ENCODE assay signal across 11 cellular contexts in the genomic region with DNA sequence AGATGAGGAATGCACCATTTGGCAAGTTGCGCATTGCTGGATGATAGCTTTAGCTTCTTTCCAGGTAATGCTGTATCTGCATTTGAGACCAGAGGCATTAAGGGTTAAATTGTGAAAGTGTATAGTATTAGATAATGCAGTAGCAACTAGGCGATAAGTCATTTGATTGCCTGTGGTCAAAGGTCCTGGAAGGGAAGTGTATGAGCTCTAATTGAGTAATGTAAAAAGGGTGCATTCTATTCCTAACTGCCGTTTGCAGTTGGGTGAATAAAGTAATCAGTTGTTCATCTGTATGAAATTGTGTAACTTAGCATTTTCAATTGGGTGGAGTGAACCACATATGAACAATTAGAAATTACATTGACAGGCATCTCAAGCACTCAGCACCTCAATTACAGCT.
"Had no signal": no experiment of that assay in that cellular context is flagged by ENCODE, and none has a peak within 500 bp of the region (broad histone marks: within the 10 kb centered on the region; RNA-seq: fewer than 3 reads in every experiment).

No MANE protein-coding gene starts in this region.

- H3K4me3 ChIP-seq: left ventricle myocardium inferior had no signal

- H3K36me3 Mint-ChIP-seq: natural killer cell treated with Interleukin-12 subunit alpha and Interleukin-12 subunit beta and Interleukin-15 and Interleukin-18, amount 100 ng/mL, for 72 hours; stimulated activated memory B cell treated with anti-CD40 and anti-IgM and Interleukin-4, amounts not matched to agents 10 μg/mL and 1 μg/mL and 100 μg/mL, for 72 hours had no signal

- DNase-seq: activated CD4-positive, CD25-positive, alpha-beta regulatory T cell treated with anti-CD3 and anti-CD28 coated beads, Interleukin-2, amount 50 U/mL, for 72 hours; anterior cingulate cortex; cerebellar nuclear complex; effector memory CD8-positive, alpha-beta T cell; left ventricle myocardium inferior; mesendoderm; stimulated activated CD4-positive, alpha-beta T cell treated with anti-CD3 and anti-CD28 coated beads, Interleukin-2, amount 100 ng/mL, for 48 hours had no signal

- H3K27me3 Mint-ChIP-seq: dendritic cell treated with granulocyte-macrophage colony-stimulating factor and Interleukin-4, amounts not matched to agents 40 ng/mL and 50 ng/mL, for 4 days had no signal

- H3K27ac ChIP-seq: left ventricle myocardium inferior had no signal

- H3K9me3 Mint-ChIP-seq: activated T-helper 1 cell treated with anti-CD3 and anti-CD28 coated beads, Interleukin-12 subunit alpha, Interleukin-12 subunit beta, Interleukin-2, Interleukin-4 antibody, amounts not matched to agents 30 ng/mL and 10 ng/mL and 1 ng/mL, durations not matched to agents 14 hours and 24 hours and 36 hours; dendritic cell treated with granulocyte-macrophage colony-stimulating factor and Interleukin-4, amounts not matched to agents 40 ng/mL and 50 ng/mL, for 4 days; effector memory CD8-positive, alpha-beta T cell; natural killer cell treated with Interleukin-12 subunit alpha and Interleukin-12 subunit beta and Interleukin-15 and Interleukin-18, amount 100 ng/mL, for 72 hours; stimulated activated memory B cell treated with anti-CD40 and anti-IgM and Interleukin-4, amounts not matched to agents 10 μg/mL and 1 μg/mL and 100 μg/mL, for 72 hours had no signal

- H3K9me3 ChIP-seq: left ventricle myocardium inferior had no signal

- H3K4me1 Mint-ChIP-seq: stimulated activated memory B cell treated with anti-CD40 and anti-IgM and Interleukin-4, amounts not matched to agents 10 μg/mL and 1 μg/mL and 100 μg/mL, for 72 hours had no signal

- H3K4me3 Mint-ChIP-seq: activated T-helper 1 cell treated with anti-CD3 and anti-CD28 coated beads, Interleukin-12 subunit alpha, Interleukin-12 subunit beta, Interleukin-2, Interleukin-4 antibody, amounts not matched to agents 30 ng/mL and 10 ng/mL and 1 ng/mL, durations not matched to agents 14 hours and 24 hours and 36 hours; dendritic cell treated with granulocyte-macrophage colony-stimulating factor and Interleukin-4, amounts not matched to agents 40 ng/mL and 50 ng/mL, for 4 days; effector memory CD8-positive, alpha-beta T cell; natural killer cell treated with Interleukin-12 subunit alpha and Interleukin-12 subunit beta and Interleukin-15 and Interleukin-18, amount 100 ng/mL, for 72 hours; stimulated activated memory B cell treated with anti-CD40 and anti-IgM and Interleukin-4, amounts not matched to agents 10 μg/mL and 1 μg/mL and 100 μg/mL, for 72 hours had no signal

- H3K27ac Mint-ChIP-seq: activated T-helper 1 cell treated with anti-CD3 and anti-CD28 coated beads, Interleukin-12 subunit alpha, Interleukin-12 subunit beta, Interleukin-2, Interleukin-4 antibody, amounts not matched to agents 30 ng/mL and 10 ng/mL and 1 ng/mL, durations not matched to agents 14 hours and 24 hours and 36 hours; dendritic cell treated with granulocyte-macrophage colony-stimulating factor and Interleukin-4, amounts not matched to agents 40 ng/mL and 50 ng/mL, for 4 days; effector memory CD8-positive, alpha-beta T cell; natural killer cell treated with Interleukin-12 subunit alpha and Interleukin-12 subunit beta and Interleukin-15 and Interleukin-18, amount 100 ng/mL, for 72 hours; stimulated activated memory B cell treated with anti-CD40 and anti-IgM and Interleukin-4, amounts not matched to agents 10 μg/mL and 1 μg/mL and 100 μg/mL, for 72 hours had no signal

- H3K36me3 ChIP-seq: left ventricle myocardium inferior had no signal
